In genomic region chr6:42523158-42523814, GRCh38 we compare ENCODE assay signal across 2 cellular contexts.
TF ChIP-seq lines count a peak whose summit lies in the region.

No MANE protein-coding gene starts in this region.

TF ChIP-seq in IMR-90, 13 proteins besides CTCF, POLR2A, EP300 and RAD21:
- TF ChIP-seq SMC3 (IDR thresholded peaks at IDR 0.05; ENCODE audit: low read depth, low read length): no peak
- no peak for TF ChIP-seq FOS (IDR thresholded peaks at IDR 0.05; ENCODE audit: low read depth, low read length)
- TF ChIP-seq MAZ (IDR thresholded peaks at IDR 0.05; ENCODE audit: borderline replicate concordance, low read depth, low read length): no peak
- no peak for TF ChIP-seq RFX5 (IDR thresholded peaks at IDR 0.05; ENCODE audit: low read depth, low read length)
- TF ChIP-seq NFE2L2 (IDR thresholded peaks at IDR 0.05; ENCODE audit: low read depth, low read length): no peak
- no peak for TF ChIP-seq BHLHE40 (IDR thresholded peaks at IDR 0.05; ENCODE audit: low read depth, low read length)
- TF ChIP-seq MAFK (IDR thresholded peaks at IDR 0.05; ENCODE audit: low read depth, low read length): no peak
- TF ChIP-seq, protein P1, sequence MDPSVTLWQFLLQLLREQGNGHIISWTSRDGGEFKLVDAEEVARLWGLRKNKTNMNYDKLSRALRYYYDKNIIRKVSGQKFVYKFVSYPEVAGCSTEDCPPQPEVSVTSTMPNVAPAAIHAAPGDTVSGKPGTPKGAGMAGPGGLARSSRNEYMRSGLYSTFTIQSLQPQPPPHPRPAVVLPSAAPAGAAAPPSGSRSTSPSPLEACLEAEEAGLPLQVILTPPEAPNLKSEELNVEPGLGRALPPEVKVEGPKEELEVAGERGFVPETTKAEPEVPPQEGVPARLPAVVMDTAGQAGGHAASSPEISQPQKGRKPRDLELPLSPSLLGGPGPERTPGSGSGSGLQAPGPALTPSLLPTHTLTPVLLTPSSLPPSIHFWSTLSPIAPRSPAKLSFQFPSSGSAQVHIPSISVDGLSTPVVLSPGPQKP (IDR thresholded peaks at IDR 0.05; ENCODE audit: borderline replicate concordance, low read depth, low read length): no peak
- TF ChIP-seq RCOR1 (IDR thresholded peaks at IDR 0.05; ENCODE audit: insufficient replicate concordance, low read length): no peak
- TF ChIP-seq, protein P2, sequence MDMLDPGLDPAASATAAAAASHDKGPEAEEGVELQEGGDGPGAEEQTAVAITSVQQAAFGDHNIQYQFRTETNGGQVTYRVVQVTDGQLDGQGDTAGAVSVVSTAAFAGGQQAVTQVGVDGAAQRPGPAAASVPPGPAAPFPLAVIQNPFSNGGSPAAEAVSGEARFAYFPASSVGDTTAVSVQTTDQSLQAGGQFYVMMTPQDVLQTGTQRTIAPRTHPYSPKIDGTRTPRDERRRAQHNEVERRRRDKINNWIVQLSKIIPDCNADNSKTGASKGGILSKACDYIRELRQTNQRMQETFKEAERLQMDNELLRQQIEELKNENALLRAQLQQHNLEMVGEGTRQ (IDR thresholded peaks at IDR 0.05; ENCODE audit: low read depth, low read length): no peak
- TF ChIP-seq CHD1 (IDR thresholded peaks at IDR 0.05; ENCODE audit: low read depth, low read length): no peak
- TF ChIP-seq MXI1 (IDR thresholded peaks at IDR 0.05; ENCODE audit: borderline replicate concordance, low read depth, low read length): no peak
- no peak for TF ChIP-seq CEBPB (IDR thresholded peaks at IDR 0.05; ENCODE audit: low read depth, low read length)
TF ChIP-seq in IMR-90: peak in this region for 0.

TF ChIP-seq in K562, 482 proteins besides CTCF, POLR2A, EP300 and RAD21:
- no peak for TF ChIP-seq HMG20A (CRISPR knock-in tag; conservative IDR thresholded peaks at IDR 0.05)
- TF ChIP-seq CHCHD3 (CRISPR knock-in tag; IDR thresholded peaks at IDR 0.05): no peak
- TF ChIP-seq TCF3 (CRISPR knock-in tag; IDR thresholded peaks at IDR 0.05): no peak
- no peak for TF ChIP-seq FOXA1 (IDR thresholded peaks at IDR 0.05; ENCODE audit: borderline replicate concordance)
- TF ChIP-seq CEBPG (CRISPR knock-in tag; IDR thresholded peaks at IDR 0.05): no peak
- TF ChIP-seq CEBPG (tag; conservative IDR thresholded peaks at IDR 0.05 in 1 of 2, IDR thresholded peaks at IDR 0.05 in 1 of 2): no peak
- TF ChIP-seq ZNF347 (CRISPR knock-in tag; IDR thresholded peaks at IDR 0.05; ENCODE audit: low read depth): no peak
- no peak for TF ChIP-seq CREBBP (IDR thresholded peaks at IDR 0.05; ENCODE audit: low read depth, low read length)
- no peak for TF ChIP-seq ZNF224 (CRISPR knock-in tag; IDR thresholded peaks at IDR 0.05)
- TF ChIP-seq ETS2 (tag; IDR thresholded peaks at IDR 0.05; ENCODE audit: borderline replicate concordance, poor library complexity, severe bottlenecking): no peak
- TF ChIP-seq, protein P3, sequence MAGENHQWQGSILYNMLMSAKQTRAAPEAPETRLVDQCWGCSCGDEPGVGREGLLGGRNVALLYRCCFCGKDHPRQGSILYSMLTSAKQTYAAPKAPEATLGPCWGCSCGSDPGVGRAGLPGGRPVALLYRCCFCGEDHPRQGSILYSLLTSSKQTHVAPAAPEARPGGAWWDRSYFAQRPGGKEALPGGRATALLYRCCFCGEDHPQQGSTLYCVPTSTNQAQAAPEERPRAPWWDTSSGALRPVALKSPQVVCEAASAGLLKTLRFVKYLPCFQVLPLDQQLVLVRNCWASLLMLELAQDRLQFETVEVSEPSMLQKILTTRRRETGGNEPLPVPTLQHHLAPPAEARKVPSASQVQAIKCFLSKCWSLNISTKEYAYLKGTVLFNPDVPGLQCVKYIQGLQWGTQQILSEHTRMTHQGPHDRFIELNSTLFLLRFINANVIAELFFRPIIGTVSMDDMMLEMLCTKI (IDR thresholded peaks at IDR 0.05; ENCODE audit: partially characterized antibody): no peak
- no peak for TF ChIP-seq ETV1 (tag; conservative IDR thresholded peaks at IDR 0.05; ENCODE audit: low read depth)
- no peak for TF ChIP-seq MCM3 (IDR thresholded peaks at IDR 0.05)
- TF ChIP-seq ATF1 (CRISPR knock-in tag; IDR thresholded peaks at IDR 0.05): no peak
- TF ChIP-seq ATF1 (tag; IDR thresholded peaks at IDR 0.05): no peak
- TF ChIP-seq, protein P4, sequence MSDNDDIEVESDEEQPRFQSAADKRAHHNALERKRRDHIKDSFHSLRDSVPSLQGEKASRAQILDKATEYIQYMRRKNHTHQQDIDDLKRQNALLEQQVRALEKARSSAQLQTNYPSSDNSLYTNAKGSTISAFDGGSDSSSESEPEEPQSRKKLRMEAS (CRISPR knock-in tag; IDR thresholded peaks at IDR 0.05): no peak
- no peak for TF ChIP-seq ZNF668 (CRISPR knock-in tag; IDR thresholded peaks at IDR 0.05)
- no peak for TF ChIP-seq ZNF143 (CRISPR knock-in tag; IDR thresholded peaks at IDR 0.05)
